10 cellular contexts compared by ENCODE assay signal in the genomic region with DNA sequence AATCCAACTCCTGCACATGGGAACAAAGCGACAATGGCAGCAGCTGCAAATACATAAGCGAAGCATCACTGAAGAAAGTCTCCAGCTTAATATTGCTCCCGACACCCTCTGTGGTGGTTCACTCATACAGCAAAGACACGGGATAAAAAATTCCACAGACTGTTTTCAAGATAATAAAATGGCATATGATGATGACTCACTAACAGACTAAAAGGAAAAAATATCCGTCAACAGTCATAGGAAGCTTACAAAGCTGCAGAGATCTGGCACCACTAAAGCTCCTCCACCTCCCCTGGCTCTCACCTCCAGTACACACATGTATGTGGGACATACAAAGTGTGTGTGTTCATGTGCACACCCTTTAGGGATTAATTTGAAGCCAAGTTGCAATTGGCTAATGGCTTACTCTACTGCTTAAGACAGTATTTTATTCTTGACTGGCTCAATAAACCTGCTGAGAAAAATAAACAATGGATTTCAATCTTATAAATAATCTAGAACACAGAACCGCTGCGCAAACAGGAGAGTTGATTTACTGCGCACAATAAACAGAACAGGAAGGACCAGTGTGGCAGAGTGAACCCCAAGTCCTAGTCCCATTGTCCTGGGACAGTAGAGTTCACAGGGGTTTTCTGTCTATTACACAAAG.
DNase-seq lines count a peak whose midpoint lies in the region; ATAC-seq and TF ChIP-seq lines count a peak whose summit lies in the region.
"Had no signal": no experiment of that assay in that cellular context is flagged by ENCODE, and none has a peak within 500 bp of the region (broad histone marks: within the 10 kb centered on the region; RNA-seq: fewer than 3 reads in every experiment).

No MANE protein-coding gene starts in this region.

- TF ChIP-seq CTCF in VCaP (conservative IDR thresholded peaks at IDR 0.05) (no peak), foreskin keratinocyte (conservative IDR thresholded peaks at IDR 0.05) (no peak), retinal pigment epithelial cell (conservative IDR thresholded peaks at IDR 0.05; ENCODE audit: low read depth, low read length) (peak; percentile 25)

- H3K4me1 ChIP-seq in foreskin keratinocyte, result peaks cover 13% of the 10 kb centered on the region

- no peak overlapping the region for H3K4me3 ChIP-seq in retinal pigment epithelial cell (ENCODE audit: low read length)
- H3K4me3 ChIP-seq: GM12878 had no signal

- no peaks in the 10 kb centered on the region for H3K27me3 ChIP-seq in foreskin keratinocyte

- peak; percentile 84 for ATAC-seq in foreskin keratinocyte
- ATAC-seq in GM18909 (IDR thresholded peaks at IDR 0.05; ENCODE audit: poor library complexity, unreplicated experiment), result no peak
- no peak for ATAC-seq in GM19463 (IDR thresholded peaks at IDR 0.05; ENCODE audit: unreplicated experiment)
- ATAC-seq: GM12878; natural killer cell treated with Interleukin-12 subunit alpha and Interleukin-12 subunit beta and Interleukin-15 and Interleukin-18, amount 100 ng/mL, for 72 hours had no signal

- peak; percentile 79 for DNase-seq in COLO829 (ENCODE audit: low spot score)
- DNase-seq in foreskin keratinocyte, result peak in 1 of 2 donors; percentile 73
- peak; percentile 98 for DNase-seq in retinal pigment epithelial cell (ENCODE audit: low read depth)
- no peak for DNase-seq in middle frontal gyrus (ENCODE audit: extremely low spot score, low spot score)
- no peak for DNase-seq in AML-193 (lab: John Stamatoyannopoulos, UW)

- H3K27ac ChIP-seq in VCaP (peak overlapping the region; percentile 99), foreskin keratinocyte (peak overlapping the region; percentile 65)

Comparison
In these comparisons a context has a peak if more than half of its experiments do, and no peak if none do; other contexts are left out.
1. DNase-seq: peak in COLO829 (single experiment) and retinal pigment epithelial cell (single experiment); none in middle frontal gyrus (single experiment) and AML-193 (0 of 2).